Comparison of ENCODE assay signal across 8 cellular contexts in the genomic region with DNA sequence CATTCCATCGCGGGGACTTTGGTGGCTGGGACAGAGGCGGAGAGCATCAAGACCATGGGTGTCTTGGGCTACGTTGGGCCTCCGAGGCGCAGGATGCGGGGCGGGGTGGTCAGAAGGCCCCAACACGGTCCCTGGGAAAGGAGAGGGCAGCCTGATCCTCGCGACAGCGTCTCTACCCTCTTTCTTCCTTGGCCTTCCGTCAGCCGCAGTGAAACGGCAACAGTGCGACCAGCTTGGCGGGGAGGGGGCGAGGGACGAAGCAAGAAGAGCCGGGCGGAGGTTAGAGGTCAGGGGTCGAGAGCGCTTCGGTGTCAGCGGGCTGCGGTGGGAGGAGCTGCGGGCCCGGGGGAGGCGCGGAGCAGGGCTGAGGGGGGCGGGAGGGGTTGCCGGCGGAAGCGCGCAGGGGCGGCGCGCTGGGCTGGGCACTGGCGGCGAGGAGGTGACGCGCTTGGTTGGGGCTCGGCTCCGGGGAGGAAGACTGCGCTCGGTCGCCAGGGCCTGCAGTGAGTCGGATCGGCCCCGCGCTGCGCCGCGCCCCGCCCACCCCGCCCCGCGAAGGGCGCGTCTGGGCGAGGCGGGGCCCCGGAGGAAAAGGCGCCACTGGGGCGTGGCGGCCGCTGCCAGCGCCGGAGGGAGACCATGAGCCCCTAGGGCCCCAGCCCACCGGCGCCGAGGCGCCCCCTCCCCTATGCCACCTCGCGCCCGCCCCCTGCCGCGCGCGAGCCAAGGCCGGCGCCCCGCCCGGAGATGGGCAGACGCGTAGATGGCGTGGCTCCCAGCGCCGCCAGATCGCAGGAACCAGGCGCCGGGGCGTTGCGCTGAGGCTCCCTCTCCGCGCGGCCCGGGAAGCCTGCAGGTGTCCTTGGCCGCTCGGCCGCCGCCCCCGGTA. TPM values are rescaled to one million over a fixed set of nuclear protein-coding genes. Genes with fewer than 3 reads are reported as not detected.
DNase-seq lines count a peak whose midpoint lies in the region; ATAC-seq and TF ChIP-seq lines count a peak whose summit lies in the region.

TSS of gene KCNC4 (plus strand) at position 600 of the 889 bp plus-strand sequence. CDS start 1,186 bp downstream, outside the sequence.

- no peak for TF ChIP-seq CTCF in KMS-11 (conservative IDR thresholded peaks at IDR 0.05; ENCODE audit: low read depth, low read length)
- no peak for TF ChIP-seq CTCF in foreskin fibroblast (IDR thresholded peaks at IDR 0.05; ENCODE audit: low read depth, low read length)
- peak; percentile 9 for TF ChIP-seq CTCF in neural crest cell (conservative IDR thresholded peaks at IDR 0.05)

- peak within 1 kb of the TSS; percentile 94 for H3K27ac Mint-ChIP-seq in neural crest cell (ENCODE audit: unreplicated experiment)
- peak within 1 kb of the TSS in 1 of 2 donors; percentile 94 for H3K27ac Mint-ChIP-seq in stimulated activated naive CD8-positive, alpha-beta T cell treated with anti-CD3 and anti-CD28 coated beads, Interleukin-15, amount 100 ng/mL, for 72 hours

- H3K4me3 Mint-ChIP-seq in neural crest cell = peak within 1 kb of the TSS; percentile 85
- H3K4me3 Mint-ChIP-seq in stimulated activated naive CD8-positive, alpha-beta T cell treated with anti-CD3 and anti-CD28 coated beads, Interleukin-15, amount 100 ng/mL, for 72 hours = peak within 1 kb of the TSS; percentile 98 to 99

- no peaks in the 10 kb centered on the region for H4K20me1 ChIP-seq in KMS-11 (ENCODE audit: insufficient read depth)

- H3K9me3 Mint-ChIP-seq in neural crest cell = no peaks in the 10 kb centered on the region
- no peaks in the 10 kb centered on the region for H3K9me3 Mint-ChIP-seq in stimulated activated naive CD8-positive, alpha-beta T cell treated with anti-CD3 and anti-CD28 coated beads, Interleukin-15, amount 100 ng/mL, for 72 hours

- H3K4me2 ChIP-seq in KMS-11 = peak within 1 kb of the TSS; percentile 91

- peaks cover 55% of the 10 kb centered on the region for H3K27me3 Mint-ChIP-seq in neural crest cell (ENCODE audit: low read depth)
- no peaks in the 10 kb centered on the region for H3K27me3 Mint-ChIP-seq in stimulated activated naive CD8-positive, alpha-beta T cell treated with anti-CD3 and anti-CD28 coated beads, Interleukin-15, amount 100 ng/mL, for 72 hours

- H2AFZ ChIP-seq in KMS-11 (ENCODE audit: low read depth) = peak within 1 kb of the TSS; percentile 93

- no peaks in the 10 kb centered on the region for H3K36me3 ChIP-seq in KMS-11 (ENCODE audit: insufficient read depth)

- H3K4me1 Mint-ChIP-seq in neural crest cell = peaks cover 23% of the 10 kb centered on the region
- H3K4me1 Mint-ChIP-seq in stimulated activated naive CD8-positive, alpha-beta T cell treated with anti-CD3 and anti-CD28 coated beads, Interleukin-15, amount 100 ng/mL, for 72 hours = peaks cover 66% of the 10 kb centered on the region

- no peaks in the 10 kb centered on the region for H3K79me2 ChIP-seq in KMS-11 (ENCODE audit: insufficient read depth, low read depth)

- H3K27me3 ChIP-seq in KMS-11 (ENCODE audit: insufficient read depth, low read depth) = no peaks in the 10 kb centered on the region

- peak within 1 kb of the TSS; percentile 59; the same call in 1 of the 2 replicates for H3K9ac ChIP-seq in KMS-11

- ATAC-seq in GM21786 (IDR thresholded peaks at IDR 0.05; ENCODE audit: unreplicated experiment) = peak; percentile 84
- ATAC-seq in stimulated activated naive CD8-positive, alpha-beta T cell treated with anti-CD3 and anti-CD28 coated beads, Interleukin-15, amount 100 ng/mL, for 72 hours = peak; percentile 91

- H3K4me3 ChIP-seq in KMS-11 (IDR thresholded peaks at IDR 0.05; ENCODE audit: insufficient read depth, low read depth, low read length) (no peak within 1 kb of the TSS), foreskin fibroblast (ENCODE audit: low read depth in 1 of 2, low read length in 2 of 2) (peak within 1 kb of the TSS; percentile 59)

- DNase-seq in DMS79 (lab: John Stamatoyannopoulos, UW) = peak; percentile 71
- peak; percentile 22 for DNase-seq in SIG-M5 (lab: John Stamatoyannopoulos, UW)
- DNase-seq in activated gamma-delta T cell (lab: John Stamatoyannopoulos, UW) = peak; percentile 86
- peak; percentile 79 to 91 for DNase-seq in foreskin fibroblast
- peak; percentile 77 for DNase-seq in neural crest cell (ENCODE audit: low read depth, low spot score)
- peak; percentile 88 to 91 for DNase-seq in stimulated activated naive CD8-positive, alpha-beta T cell treated with anti-CD3 and anti-CD28 coated beads, Interleukin-15, amount 100 ng/mL, for 72 hours

- peak within 1 kb of the TSS; percentile 52 for H3K27ac ChIP-seq in KMS-11

- H3K36me3 Mint-ChIP-seq in neural crest cell (ENCODE audit: low read depth) = no peaks in the 10 kb centered on the region

- peaks cover 8% of the 10 kb centered on the region for H3K4me1 ChIP-seq in KMS-11 (ENCODE audit: low read depth, poor library complexity, severe bottlenecking)

RNA-seq across cellular contexts. Expression of gene KCNC4, which starts in this region (rescaled TPM):
- total RNA-seq in neural crest cell = 4.5 and 5.9 TPM in 2 replicates

Comparison
In these comparisons a context has a peak if more than half of its experiments do, and no peak if none do; other contexts are left out.
1. DNase-seq: peak in every context shown above with its lines; median percentile 90 in stimulated activated naive CD8-positive, alpha-beta T cell treated with anti-CD3 and anti-CD28 coated beads, Interleukin-15, amount 100 ng/mL, for 72 hours; 86 in activated gamma-delta T cell; 85 in foreskin fibroblast; 77 in neural crest cell; 71 in DMS79; 22 in SIG-M5.